In genomic region chr2:163369111-163369510, GRCh38 we compare ENCODE assay signal across 17 cellular contexts.
A peak's percentile ranks its signal among the peaks of the same experiment; 100 is the strongest.
DNase-seq lines count a peak whose midpoint lies in the region; ATAC-seq and TF ChIP-seq lines count a peak whose summit lies in the region.
"Had no signal": no experiment of that assay in that cellular context is flagged by ENCODE, and none has a peak within 500 bp of the region (broad histone marks: within the 10 kb centered on the region; RNA-seq: fewer than 3 reads in every experiment).

No MANE protein-coding gene starts in this region.

- H3K36me3 ChIP-seq in Panc1 (ENCODE audit: control insufficient read depth, insufficient read depth, low read length) (no peaks in the 10 kb centered on the region), endodermal cell (ENCODE audit: control insufficient read depth, insufficient read depth, low read length) (no peaks in the 10 kb centered on the region)
- H3K36me3 ChIP-seq: HAP-1 had no signal

- H3K9me3 ChIP-seq in Panc1 (ENCODE audit: control insufficient read depth, insufficient read depth, low read depth, low read length) = no peaks in the 10 kb centered on the region
- H3K9me3 ChIP-seq in endodermal cell (ENCODE audit: control insufficient read depth, low read length) = no peaks in the 10 kb centered on the region
- H3K9me3 ChIP-seq: HAP-1 had no signal

- no peak overlapping the region for H3K27ac Mint-ChIP-seq in endodermal cell
- H3K27ac Mint-ChIP-seq in activated naive CD4-positive, alpha-beta T cell treated with anti-CD3 and anti-CD28 coated beads, Interleukin-2, amount 50 U/mL, for 72 hours = no peak overlapping the region
- H3K27ac Mint-ChIP-seq: CD4-positive, alpha-beta memory T cell; HFFc6 had no signal

- no TSS peak for BruUV-seq in Panc1 (replicated peaks; lab: Mats Ljungman, UMichigan)

- H3K4me3 ChIP-seq in LNCaP clone FGC (ENCODE audit: low read depth, low read length) = no peak overlapping the region
- H3K4me3 ChIP-seq in Panc1 (ENCODE audit: low read depth in 2 of 2, low read length in 2 of 2) = no peak overlapping the region
- H3K4me3 ChIP-seq in endodermal cell (ENCODE audit: low read length) = peak overlapping the region; percentile 38
- H3K4me3 ChIP-seq: HAP-1 had no signal

- WGBS in endodermal cell (ENCODE audit: insufficient coverage in 1 of 2, insufficient read length in 1 of 2), 2 experiments = 73% methylated on average over 1 of the region's 1 CpG; no CpG with 5 or more reads in 1 of the 2 experiments

- in situ Hi-C loops in Panc1 (cut with HindIII; ENCODE audit: low pct_unique_long_range_greater_than_20kb, low sequenced_read_pairs) = no loop called here

- no peaks in the 10 kb centered on the region for H3K36me3 Mint-ChIP-seq in endodermal cell (ENCODE audit: low read depth)
- H3K36me3 Mint-ChIP-seq in activated naive CD4-positive, alpha-beta T cell treated with anti-CD3 and anti-CD28 coated beads, Interleukin-2, amount 50 U/mL, for 72 hours = no peaks in the 10 kb centered on the region
- H3K36me3 Mint-ChIP-seq: CD4-positive, alpha-beta memory T cell had no signal

- H3K9me3 Mint-ChIP-seq in endodermal cell = no peaks in the 10 kb centered on the region
- H3K9me3 Mint-ChIP-seq in activated naive CD4-positive, alpha-beta T cell treated with anti-CD3 and anti-CD28 coated beads, Interleukin-2, amount 50 U/mL, for 72 hours = peaks cover 5 to 9% of the 10 kb centered on the region in 2 donors
- H3K9me3 Mint-ChIP-seq: HFFc6 had no signal

- ATAC-seq in Panc1 = no peak
- no peak for ATAC-seq in activated naive CD4-positive, alpha-beta T cell treated with anti-CD3 and anti-CD28 coated beads, Interleukin-2, amount 50 U/mL, for 72 hours

- peak overlapping the region; percentile 36; the same call in 1 of the 2 replicates for H3K27ac ChIP-seq in Panc1 (ENCODE audit: low read length)
- H3K27ac ChIP-seq in endodermal cell (ENCODE audit: low read depth, low read length) = no peak overlapping the region

- H3K27me3 Mint-ChIP-seq in endodermal cell (ENCODE audit: insufficient read depth) = no peaks in the 10 kb centered on the region
- H3K27me3 Mint-ChIP-seq: CD4-positive, alpha-beta memory T cell had no signal

- TF ChIP-seq CTCF in LNCaP clone FGC (IDR thresholded peaks at IDR 0.05; ENCODE audit: control insufficient read depth, extremely low read depth, insufficient read depth) (no peak), Panc1 (IDR thresholded peaks at IDR 0.05) (no peak), endodermal cell (conservative IDR thresholded peaks at IDR 0.05) (no peak)

- intact Hi-C loops in Panc1 (cut with micrococcal nuclease; ENCODE audit: unreplicated experiment) = no loop called here

- H3K4me1 ChIP-seq in Panc1 (ENCODE audit: control insufficient read depth, insufficient read depth, low read length) (no peaks in the 10 kb centered on the region; the same call in 1 of the 2 replicates), endodermal cell (ENCODE audit: control insufficient read depth, insufficient read depth, low read length) (peaks cover 3% of the 10 kb centered on the region)

- peak; percentile 30 for DNase-seq in SIG-M5 treated with dmso at 0.1 percent for 504 hours (lab: John Stamatoyannopoulos, UW; ENCODE audit: unreplicated experiment)
- DNase-seq in SIG-M5 (lab: John Stamatoyannopoulos, UW) = no peak
- peak; percentile 47 for DNase-seq in LNCaP clone FGC (ENCODE audit: low read depth)
- DNase-seq in Panc1 (ENCODE audit: low read depth, low spot score) = no peak
- DNase-seq in endodermal cell = no peak
- DNase-seq in activated naive CD4-positive, alpha-beta T cell treated with anti-CD3 and anti-CD28 coated beads, Interleukin-2, amount 50 U/mL, for 72 hours (ENCODE audit: low spot score in 2 of 2) = no peak
- DNase-seq in stimulated activated CD4-positive, alpha-beta T cell treated with anti-CD3 and anti-CD28 coated beads, Interleukin-4, amount 100 ng/mL, for 4 hours = no peak
- DNase-seq: C1 segment of cervical spinal cord; Calu3; CD4-positive, alpha-beta memory T cell; COR-L47; DMS53; DMS79 treated with DMSO at 0.1 percent for 48 hours; GF-D8; GOT3; HFFc6 had no signal

- H3K4me3 Mint-ChIP-seq in endodermal cell = no peak overlapping the region
- H3K4me3 Mint-ChIP-seq: CD4-positive, alpha-beta memory T cell; HFFc6 had no signal

- CTCF ChIA-PET in Panc1 (lab: Charles Lee) = no interaction called here

- H3K9ac ChIP-seq in endodermal cell (ENCODE audit: extremely low read depth, low read length, poor library complexity, severe bottlenecking) = no peak overlapping the region

- POLR2A ChIA-PET in Panc1 (lab: Charles Lee) = no interaction called here

- peaks cover 12% of the 10 kb centered on the region for H3K4me1 Mint-ChIP-seq in endodermal cell
- H3K4me1 Mint-ChIP-seq: CD4-positive, alpha-beta memory T cell had no signal

- no peaks in the 10 kb centered on the region for H3K27me3 ChIP-seq in Panc1 (ENCODE audit: control insufficient read depth, insufficient read depth, low read length)
- no peaks in the 10 kb centered on the region for H3K27me3 ChIP-seq in endodermal cell (ENCODE audit: control insufficient read depth, insufficient read depth, low read length, poor library complexity, severe bottlenecking)

Comparison
In these comparisons a context has a peak if more than half of its experiments do, and no peak if none do; other contexts are left out.
1. DNase-seq: peak in SIG-M5 treated with dmso at 0.1 percent for 504 hours (single experiment) and LNCaP clone FGC (single experiment); none in SIG-M5 (single experiment), Panc1 (single experiment), endodermal cell (single experiment), activated naive CD4-positive, alpha-beta T cell treated with anti-CD3 and anti-CD28 coated beads, Interleukin-2, amount 50 U/mL, for 72 hours (0 of 2) and stimulated activated CD4-positive, alpha-beta T cell treated with anti-CD3 and anti-CD28 coated beads, Interleukin-4, amount 100 ng/mL, for 4 hours (0 of 2).